Comparison of ENCODE assay signal across 32 cellular contexts in genomic region chr11:28965824-28966223, GRCh38.
"Had no signal": no experiment of that assay in that cellular context is flagged by ENCODE, and none has a peak within 500 bp of the region (broad histone marks: within the 10 kb centered on the region; RNA-seq: fewer than 3 reads in every experiment).

No MANE protein-coding gene starts in this region.

- DNase-seq: activated CD4-positive, alpha-beta memory T cell treated with anti-CD3 and anti-CD28 coated beads, Interleukin-2, amount 10 ng/mL, durations not matched to agents 7 days and 5 days; activated CD4-positive, alpha-beta T cell treated with anti-CD3 and anti-CD28 coated beads, Interleukin-2, amount 10 ng/mL, durations not matched to agents 24 days and 14 days; activated CD4-positive, CD25-positive, alpha-beta regulatory T cell treated with anti-CD3 and anti-CD28 coated beads, Interleukin-2, amount 50 U/mL, for 72 hours; activated CD8-positive, alpha-beta memory T cell treated with anti-CD3 and anti-CD28 coated beads, Interleukin-2, amount 50 U/mL, for 48 hours; activated gamma-delta T cell; activated naive CD4-positive, alpha-beta T cell treated with anti-CD3 and anti-CD28 coated beads, Interleukin-2, amount 10 ng/mL, durations not matched to agents 7 days and 5 days; activated naive CD8-positive, alpha-beta T cell treated with anti-CD3 and anti-CD28 coated beads, Interleukin-2, amount 10 ng/mL, durations not matched to agents 7 days and 5 days; activated T-cell treated with anti-CD3 and anti-CD28 coated beads, Interleukin-2, amount 50 U/mL, for 24 hours; amniotic stem cell; central memory CD4-positive, alpha-beta T cell; dermis blood vessel endothelial cell; effector CD4-positive, alpha-beta T cell; gastrocnemius medialis; glutamatergic neuron; hypothalamus; immature natural killer cell; naive B cell; nephron progenitor cell; ovary; right lobe of liver; stimulated activated CD4-positive, alpha-beta T cell treated with anti-CD3 and anti-CD28 coated beads, Interleukin-12 subunit alpha, Interleukin-12 subunit beta, amount 100 ng/mL, for 4 hours; stimulated activated CD4-positive, alpha-beta T cell treated with anti-CD3 and anti-CD28 coated beads, Interleukin-4, amount 100 ng/mL, for 4 hours; stimulated activated CD8-positive, alpha-beta memory T cell treated with anti-CD3 and anti-CD28 coated beads, Interleukin-4, amount 100 ng/mL, for 48 hours; stimulated activated naive CD8-positive, alpha-beta T cell treated with anti-CD3 and anti-CD28 coated beads, Interleukin-15, amount 100 ng/mL, for 72 hours; substantia nigra; T-helper 17 cell; upper lobe of left lung had no signal

- H3K4me3 ChIP-seq: esophagus muscularis mucosa, gastrocnemius medialis, ovary, right lobe of liver, skin epidermis, upper lobe of left lung, vagina had no signal

- ATAC-seq: gastrocnemius medialis; right lobe of liver; stimulated activated memory B cell treated with anti-CD40 and anti-IgM and Interleukin-4, amounts not matched to agents 10 μg/mL and 1 μg/mL and 100 μg/mL, for 72 hours; stimulated activated naive CD8-positive, alpha-beta T cell treated with anti-CD3 and anti-CD28 coated beads, Interleukin-15, amount 100 ng/mL, for 72 hours; T-helper 17 cell had no signal

- H3K27ac ChIP-seq: esophagus muscularis mucosa, gastrocnemius medialis, neutrophil, ovary, right lobe of liver, skin epidermis, upper lobe of left lung, vagina had no signal

- H3K4me1 ChIP-seq: esophagus muscularis mucosa, gastrocnemius medialis, right lobe of liver, upper lobe of left lung, vagina had no signal

- H3K9me3 ChIP-seq: esophagus muscularis mucosa, gastrocnemius medialis, neutrophil, ovary, right lobe of liver, upper lobe of left lung, vagina had no signal

- H3K36me3 ChIP-seq: esophagus muscularis mucosa, gastrocnemius medialis, neutrophil, ovary, right lobe of liver, upper lobe of left lung, vagina had no signal

- H3K27me3 ChIP-seq: esophagus muscularis mucosa, gastrocnemius medialis, neutrophil, ovary, right lobe of liver, upper lobe of left lung, vagina had no signal
